1 cellular context compared by ENCODE assay signal in the genomic region with DNA sequence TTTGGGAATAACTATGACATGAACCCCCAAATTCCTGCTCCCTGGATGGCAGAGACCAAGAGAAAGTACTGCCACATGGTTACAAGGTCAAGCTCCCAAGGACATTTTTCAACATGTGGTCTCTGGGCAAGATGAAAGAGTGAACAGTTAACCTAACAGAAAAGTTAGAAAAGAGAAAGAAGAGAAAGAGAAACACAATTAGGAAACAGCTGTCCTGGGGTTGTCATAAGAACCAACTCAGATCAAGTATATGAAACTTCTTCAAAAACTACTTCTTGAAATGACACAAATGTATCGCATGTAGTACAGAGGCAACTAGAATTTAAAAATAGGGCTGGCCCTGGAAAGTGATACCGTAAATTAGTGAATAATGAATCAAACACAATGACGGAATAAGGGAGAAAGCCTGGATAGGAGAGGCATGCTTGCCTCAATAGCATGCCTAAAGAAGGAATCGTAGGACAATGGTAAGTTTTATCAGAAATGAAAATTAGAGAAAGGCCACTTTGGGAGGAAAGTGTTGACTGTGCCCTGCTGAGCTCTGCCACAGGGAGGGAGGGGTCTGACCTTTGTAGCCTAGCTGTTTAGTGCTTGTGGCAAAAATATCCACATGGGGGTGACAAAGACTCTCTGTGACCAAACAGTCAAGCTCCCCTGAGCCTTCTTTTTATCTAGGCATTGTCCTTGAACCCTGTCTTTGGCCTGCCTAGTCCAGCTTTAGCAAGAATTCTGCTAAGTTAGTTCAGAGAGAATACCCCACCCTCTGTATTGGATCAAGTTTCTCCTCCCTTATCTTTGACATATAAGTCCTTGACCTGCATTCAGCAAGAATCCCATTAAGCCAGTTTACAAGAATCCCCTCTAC.
TF ChIP-seq lines count a peak whose summit lies in the region.

No MANE protein-coding gene starts in this region.

TF ChIP-seq in HepG2, 621 proteins besides CTCF, POLR2A, EP300 and RAD21 (continued from another document and continues in another):
- TF ChIP-seq, protein P1, sequence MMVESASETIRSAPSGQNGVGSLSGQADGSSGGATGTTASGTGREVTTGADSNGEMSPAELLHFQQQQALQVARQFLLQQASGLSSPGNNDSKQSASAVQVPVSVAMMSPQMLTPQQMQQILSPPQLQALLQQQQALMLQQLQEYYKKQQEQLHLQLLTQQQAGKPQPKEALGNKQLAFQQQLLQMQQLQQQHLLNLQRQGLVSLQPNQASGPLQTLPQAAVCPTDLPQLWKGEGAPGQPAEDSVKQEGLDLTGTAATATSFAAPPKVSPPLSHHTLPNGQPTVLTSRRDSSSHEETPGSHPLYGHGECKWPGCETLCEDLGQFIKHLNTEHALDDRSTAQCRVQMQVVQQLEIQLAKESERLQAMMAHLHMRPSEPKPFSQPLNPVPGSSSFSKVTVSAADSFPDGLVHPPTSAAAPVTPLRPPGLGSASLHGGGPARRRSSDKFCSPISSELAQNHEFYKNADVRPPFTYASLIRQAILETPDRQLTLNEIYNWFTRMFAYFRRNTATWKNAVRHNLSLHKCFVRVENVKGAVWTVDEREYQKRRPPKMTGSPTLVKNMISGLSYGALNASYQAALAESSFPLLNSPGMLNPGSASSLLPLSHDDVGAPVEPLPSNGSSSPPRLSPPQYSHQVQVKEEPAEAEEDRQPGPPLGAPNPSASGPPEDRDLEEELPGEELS (CRISPR knock-in tag; IDR thresholded peaks at IDR 0.05), result peak; percentile 76
- TF ChIP-seq ZNF552 (CRISPR knock-in tag; IDR thresholded peaks at IDR 0.05; ENCODE audit: borderline replicate concordance), result no peak
- peak; percentile 96 for TF ChIP-seq REPIN1 (CRISPR knock-in tag; IDR thresholded peaks at IDR 0.05; ENCODE audit: borderline replicate concordance, low read depth)
- peak; percentile 45; the same call in 1 of the 2 replicates for TF ChIP-seq MTA1 (CRISPR knock-in tag; IDR thresholded peaks at IDR 0.05; ENCODE audit: borderline replicate concordance)
- TF ChIP-seq, protein P2, sequence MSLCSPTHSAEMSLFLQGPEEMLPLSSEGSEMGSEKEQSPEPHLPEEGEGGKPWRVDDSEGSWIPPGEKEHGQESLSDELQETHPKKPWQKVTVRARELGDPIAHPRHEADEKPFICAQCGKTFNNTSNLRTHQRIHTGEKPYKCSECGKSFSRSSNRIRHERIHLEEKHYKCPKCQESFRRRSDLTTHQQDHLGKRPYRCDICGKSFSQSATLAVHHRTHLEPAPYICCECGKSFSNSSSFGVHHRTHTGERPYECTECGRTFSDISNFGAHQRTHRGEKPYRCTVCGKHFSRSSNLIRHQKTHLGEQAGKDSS (CRISPR knock-in tag; IDR thresholded peaks at IDR 0.05; ENCODE audit: borderline replicate concordance, low read depth), result peak; percentile 43; the same call in 1 of the 2 replicates
- no peak for TF ChIP-seq MED8 (CRISPR knock-in tag; IDR thresholded peaks at IDR 0.05; ENCODE audit: insufficient replicate concordance)
- TF ChIP-seq HIVEP1 (CRISPR knock-in tag; IDR thresholded peaks at IDR 0.05), result no peak
- no peak for TF ChIP-seq FOXP1 (IDR thresholded peaks at IDR 0.05)
- peak; percentile 55; the same call in 1 of the 2 replicates for TF ChIP-seq FOXP1 (CRISPR knock-in tag; IDR thresholded peaks at IDR 0.05)
- TF ChIP-seq FOXK1 (CRISPR knock-in tag; IDR thresholded peaks at IDR 0.05; ENCODE audit: borderline replicate concordance, low read depth), result peak; percentile 75
- TF ChIP-seq GATAD1 (CRISPR knock-in tag; IDR thresholded peaks at IDR 0.05), result peak; percentile 59; the same call in 1 of the 2 replicates
- TF ChIP-seq HHEX (CRISPR knock-in tag; IDR thresholded peaks at IDR 0.05), result 0 out of 2 replicates have a peak, but pooled peaks have one; percentile 9
- TF ChIP-seq, protein P3, sequence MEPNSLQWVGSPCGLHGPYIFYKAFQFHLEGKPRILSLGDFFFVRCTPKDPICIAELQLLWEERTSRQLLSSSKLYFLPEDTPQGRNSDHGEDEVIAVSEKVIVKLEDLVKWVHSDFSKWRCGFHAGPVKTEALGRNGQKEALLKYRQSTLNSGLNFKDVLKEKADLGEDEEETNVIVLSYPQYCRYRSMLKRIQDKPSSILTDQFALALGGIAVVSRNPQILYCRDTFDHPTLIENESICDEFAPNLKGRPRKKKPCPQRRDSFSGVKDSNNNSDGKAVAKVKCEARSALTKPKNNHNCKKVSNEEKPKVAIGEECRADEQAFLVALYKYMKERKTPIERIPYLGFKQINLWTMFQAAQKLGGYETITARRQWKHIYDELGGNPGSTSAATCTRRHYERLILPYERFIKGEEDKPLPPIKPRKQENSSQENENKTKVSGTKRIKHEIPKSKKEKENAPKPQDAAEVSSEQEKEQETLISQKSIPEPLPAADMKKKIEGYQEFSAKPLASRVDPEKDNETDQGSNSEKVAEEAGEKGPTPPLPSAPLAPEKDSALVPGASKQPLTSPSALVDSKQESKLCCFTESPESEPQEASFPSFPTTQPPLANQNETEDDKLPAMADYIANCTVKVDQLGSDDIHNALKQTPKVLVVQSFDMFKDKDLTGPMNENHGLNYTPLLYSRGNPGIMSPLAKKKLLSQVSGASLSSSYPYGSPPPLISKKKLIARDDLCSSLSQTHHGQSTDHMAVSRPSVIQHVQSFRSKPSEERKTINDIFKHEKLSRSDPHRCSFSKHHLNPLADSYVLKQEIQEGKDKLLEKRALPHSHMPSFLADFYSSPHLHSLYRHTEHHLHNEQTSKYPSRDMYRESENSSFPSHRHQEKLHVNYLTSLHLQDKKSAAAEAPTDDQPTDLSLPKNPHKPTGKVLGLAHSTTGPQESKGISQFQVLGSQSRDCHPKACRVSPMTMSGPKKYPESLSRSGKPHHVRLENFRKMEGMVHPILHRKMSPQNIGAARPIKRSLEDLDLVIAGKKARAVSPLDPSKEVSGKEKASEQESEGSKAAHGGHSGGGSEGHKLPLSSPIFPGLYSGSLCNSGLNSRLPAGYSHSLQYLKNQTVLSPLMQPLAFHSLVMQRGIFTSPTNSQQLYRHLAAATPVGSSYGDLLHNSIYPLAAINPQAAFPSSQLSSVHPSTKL (CRISPR knock-in tag; IDR thresholded peaks at IDR 0.05), result peak; percentile 95
- TF ChIP-seq ZNF501 (CRISPR knock-in tag; IDR thresholded peaks at IDR 0.05), result 0 out of 2 replicates have a peak, but pooled peaks have one; percentile 29
- peak; percentile 24; the same call in 1 of the 2 replicates for TF ChIP-seq KDM4B (CRISPR knock-in tag; IDR thresholded peaks at IDR 0.05)
- TF ChIP-seq, protein P4, sequence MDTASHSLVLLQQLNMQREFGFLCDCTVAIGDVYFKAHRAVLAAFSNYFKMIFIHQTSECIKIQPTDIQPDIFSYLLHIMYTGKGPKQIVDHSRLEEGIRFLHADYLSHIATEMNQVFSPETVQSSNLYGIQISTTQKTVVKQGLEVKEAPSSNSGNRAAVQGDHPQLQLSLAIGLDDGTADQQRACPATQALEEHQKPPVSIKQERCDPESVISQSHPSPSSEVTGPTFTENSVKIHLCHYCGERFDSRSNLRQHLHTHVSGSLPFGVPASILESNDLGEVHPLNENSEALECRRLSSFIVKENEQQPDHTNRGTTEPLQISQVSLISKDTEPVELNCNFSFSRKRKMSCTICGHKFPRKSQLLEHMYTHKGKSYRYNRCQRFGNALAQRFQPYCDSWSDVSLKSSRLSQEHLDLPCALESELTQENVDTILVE (CRISPR knock-in tag; IDR thresholded peaks at IDR 0.05), result peak; percentile 57; the same call in 1 of the 2 replicates
- peak; percentile 54; the same call in 1 of the 2 replicates for TF ChIP-seq KMT2A (CRISPR knock-in tag; IDR thresholded peaks at IDR 0.05)
- 0 out of 2 replicates have a peak, but pooled peaks have one; percentile 24 for TF ChIP-seq ZNF235 (CRISPR knock-in tag; IDR thresholded peaks at IDR 0.05; ENCODE audit: borderline replicate concordance)
- peak; percentile 47; the same call in 1 of the 2 replicates for TF ChIP-seq SOX13 (IDR thresholded peaks at IDR 0.05)
- peak in 1 of 2 experiments; percentile 82; a peak in 2 of 4 replicates for TF ChIP-seq SOX13 (CRISPR knock-in tag; conservative IDR thresholded peaks at IDR 0.05 in 1 of 2, IDR thresholded peaks at IDR 0.05 in 1 of 2)
- 0 out of 2 replicates have a peak, but pooled peaks have one; percentile 25 for TF ChIP-seq SNAPC2 (CRISPR knock-in tag; IDR thresholded peaks at IDR 0.05)
- peak; percentile 96 for TF ChIP-seq GATAD2A (CRISPR knock-in tag; IDR thresholded peaks at IDR 0.05)
- TF ChIP-seq, protein P5, sequence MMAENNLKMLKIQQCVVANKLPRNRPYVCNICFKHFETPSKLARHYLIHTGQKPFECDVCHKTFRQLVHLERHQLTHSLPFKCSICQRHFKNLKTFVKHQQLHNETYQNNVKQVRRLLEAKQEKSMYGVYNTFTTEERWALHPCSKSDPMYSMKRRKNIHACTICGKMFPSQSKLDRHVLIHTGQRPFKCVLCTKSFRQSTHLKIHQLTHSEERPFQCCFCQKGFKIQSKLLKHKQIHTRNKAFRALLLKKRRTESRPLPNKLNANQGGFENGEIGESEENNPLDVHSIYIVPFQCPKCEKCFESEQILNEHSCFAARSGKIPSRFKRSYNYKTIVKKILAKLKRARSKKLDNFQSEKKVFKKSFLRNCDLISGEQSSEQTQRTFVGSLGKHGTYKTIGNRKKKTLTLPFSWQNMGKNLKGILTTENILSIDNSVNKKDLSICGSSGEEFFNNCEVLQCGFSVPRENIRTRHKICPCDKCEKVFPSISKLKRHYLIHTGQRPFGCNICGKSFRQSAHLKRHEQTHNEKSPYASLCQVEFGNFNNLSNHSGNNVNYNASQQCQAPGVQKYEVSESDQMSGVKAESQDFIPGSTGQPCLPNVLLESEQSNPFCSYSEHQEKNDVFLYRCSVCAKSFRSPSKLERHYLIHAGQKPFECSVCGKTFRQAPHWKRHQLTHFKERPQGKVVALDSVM (CRISPR knock-in tag; IDR thresholded peaks at IDR 0.05), result peak; percentile 29; the same call in 1 of the 2 replicates
- TF ChIP-seq, protein P6, sequence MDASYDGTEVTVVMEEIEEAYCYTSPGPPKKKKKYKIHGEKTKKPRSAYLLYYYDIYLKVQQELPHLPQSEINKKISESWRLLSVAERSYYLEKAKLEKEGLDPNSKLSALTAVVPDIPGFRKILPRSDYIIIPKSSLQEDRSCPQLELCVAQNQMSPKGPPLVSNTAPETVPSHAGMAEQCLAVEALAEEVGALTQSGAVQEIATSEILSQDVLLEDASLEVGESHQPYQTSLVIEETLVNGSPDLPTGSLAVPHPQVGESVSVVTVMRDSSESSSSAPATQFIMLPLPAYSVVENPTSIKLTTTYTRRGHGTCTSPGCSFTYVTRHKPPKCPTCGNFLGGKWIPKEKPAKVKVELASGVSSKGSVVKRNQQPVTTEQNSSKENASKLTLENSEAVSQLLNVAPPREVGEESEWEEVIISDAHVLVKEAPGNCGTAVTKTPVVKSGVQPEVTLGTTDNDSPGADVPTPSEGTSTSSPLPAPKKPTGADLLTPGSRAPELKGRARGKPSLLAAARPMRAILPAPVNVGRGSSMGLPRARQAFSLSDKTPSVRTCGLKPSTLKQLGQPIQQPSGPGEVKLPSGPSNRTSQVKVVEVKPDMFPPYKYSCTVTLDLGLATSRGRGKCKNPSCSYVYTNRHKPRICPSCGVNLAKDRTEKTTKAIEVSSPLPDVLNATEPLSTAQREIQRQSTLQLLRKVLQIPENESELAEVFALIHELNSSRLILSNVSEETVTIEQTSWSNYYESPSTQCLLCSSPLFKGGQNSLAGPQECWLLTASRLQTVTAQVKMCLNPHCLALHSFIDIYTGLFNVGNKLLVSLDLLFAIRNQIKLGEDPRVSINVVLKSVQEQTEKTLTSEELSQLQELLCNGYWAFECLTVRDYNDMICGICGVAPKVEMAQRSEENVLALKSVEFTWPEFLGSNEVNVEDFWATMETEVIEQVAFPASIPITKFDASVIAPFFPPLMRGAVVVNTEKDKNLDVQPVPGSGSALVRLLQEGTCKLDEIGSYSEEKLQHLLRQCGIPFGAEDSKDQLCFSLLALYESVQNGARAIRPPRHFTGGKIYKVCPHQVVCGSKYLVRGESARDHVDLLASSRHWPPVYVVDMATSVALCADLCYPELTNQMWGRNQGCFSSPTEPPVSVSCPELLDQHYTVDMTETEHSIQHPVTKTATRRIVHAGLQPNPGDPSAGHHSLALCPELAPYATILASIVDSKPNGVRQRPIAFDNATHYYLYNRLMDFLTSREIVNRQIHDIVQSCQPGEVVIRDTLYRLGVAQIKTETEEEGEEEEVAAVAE (CRISPR knock-in tag; IDR thresholded peaks at IDR 0.05; ENCODE audit: borderline replicate concordance), result 0 out of 2 replicates have a peak, but pooled peaks have one; percentile 19
- peak; percentile 89; the same call in 1 of the 2 replicates for TF ChIP-seq ZFP90 (CRISPR knock-in tag; IDR thresholded peaks at IDR 0.05; ENCODE audit: borderline replicate concordance)
- TF ChIP-seq ZNF792 (CRISPR knock-in tag; IDR thresholded peaks at IDR 0.05), result 0 out of 2 replicates have a peak, but pooled peaks have one; percentile 66
- TF ChIP-seq, protein P7, sequence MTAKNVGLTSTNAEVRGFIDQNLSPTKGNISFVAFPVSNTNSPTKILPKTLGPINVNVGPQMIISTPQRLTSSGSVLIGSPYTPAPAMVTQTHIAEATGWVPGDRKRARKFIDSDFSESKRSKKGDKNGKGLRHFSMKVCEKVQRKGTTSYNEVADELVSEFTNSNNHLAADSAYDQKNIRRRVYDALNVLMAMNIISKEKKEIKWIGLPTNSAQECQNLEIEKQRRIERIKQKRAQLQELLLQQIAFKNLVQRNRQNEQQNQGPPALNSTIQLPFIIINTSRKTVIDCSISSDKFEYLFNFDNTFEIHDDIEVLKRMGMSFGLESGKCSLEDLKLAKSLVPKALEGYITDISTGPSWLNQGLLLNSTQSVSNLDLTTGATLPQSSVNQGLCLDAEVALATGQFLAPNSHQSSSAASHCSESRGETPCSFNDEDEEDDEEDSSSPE (CRISPR knock-in tag; IDR thresholded peaks at IDR 0.05), result 0 out of 2 replicates have a peak, but pooled peaks have one; percentile 20
- TF ChIP-seq, protein P8, sequence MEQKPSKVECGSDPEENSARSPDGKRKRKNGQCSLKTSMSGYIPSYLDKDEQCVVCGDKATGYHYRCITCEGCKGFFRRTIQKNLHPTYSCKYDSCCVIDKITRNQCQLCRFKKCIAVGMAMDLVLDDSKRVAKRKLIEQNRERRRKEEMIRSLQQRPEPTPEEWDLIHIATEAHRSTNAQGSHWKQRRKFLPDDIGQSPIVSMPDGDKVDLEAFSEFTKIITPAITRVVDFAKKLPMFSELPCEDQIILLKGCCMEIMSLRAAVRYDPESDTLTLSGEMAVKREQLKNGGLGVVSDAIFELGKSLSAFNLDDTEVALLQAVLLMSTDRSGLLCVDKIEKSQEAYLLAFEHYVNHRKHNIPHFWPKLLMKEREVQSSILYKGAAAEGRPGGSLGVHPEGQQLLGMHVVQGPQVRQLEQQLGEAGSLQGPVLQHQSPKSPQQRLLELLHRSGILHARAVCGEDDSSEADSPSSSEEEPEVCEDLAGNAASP (CRISPR knock-in tag; IDR thresholded peaks at IDR 0.05; ENCODE audit: borderline replicate concordance), result peak; percentile 79; the same call in 1 of the 2 replicates
- 0 out of 2 replicates have a peak, but pooled peaks have one; percentile 64 for TF ChIP-seq NFIC (IDR thresholded peaks at IDR 0.05; ENCODE audit: low read length)
- TF ChIP-seq, protein P9, sequence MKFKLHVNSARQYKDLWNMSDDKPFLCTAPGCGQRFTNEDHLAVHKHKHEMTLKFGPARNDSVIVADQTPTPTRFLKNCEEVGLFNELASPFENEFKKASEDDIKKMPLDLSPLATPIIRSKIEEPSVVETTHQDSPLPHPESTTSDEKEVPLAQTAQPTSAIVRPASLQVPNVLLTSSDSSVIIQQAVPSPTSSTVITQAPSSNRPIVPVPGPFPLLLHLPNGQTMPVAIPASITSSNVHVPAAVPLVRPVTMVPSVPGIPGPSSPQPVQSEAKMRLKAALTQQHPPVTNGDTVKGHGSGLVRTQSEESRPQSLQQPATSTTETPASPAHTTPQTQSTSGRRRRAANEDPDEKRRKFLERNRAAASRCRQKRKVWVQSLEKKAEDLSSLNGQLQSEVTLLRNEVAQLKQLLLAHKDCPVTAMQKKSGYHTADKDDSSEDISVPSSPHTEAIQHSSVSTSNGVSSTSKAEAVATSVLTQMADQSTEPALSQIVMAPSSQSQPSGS (CRISPR knock-in tag; IDR thresholded peaks at IDR 0.05), result peak; percentile 80; the same call in 1 of the 2 replicates
- peak; percentile 89 for TF ChIP-seq RXRB (CRISPR knock-in tag; IDR thresholded peaks at IDR 0.05; ENCODE audit: borderline replicate concordance)
- TF ChIP-seq ZNF124 (CRISPR knock-in tag; IDR thresholded peaks at IDR 0.05), result peak; percentile 57
- TF ChIP-seq HDAC2 (CRISPR knock-in tag; IDR thresholded peaks at IDR 0.05), result peak; percentile 77
- peak; percentile 91 for TF ChIP-seq PITX1 (CRISPR knock-in tag; IDR thresholded peaks at IDR 0.05)
